16 cellular contexts compared by ENCODE assay signal in the genomic region with DNA sequence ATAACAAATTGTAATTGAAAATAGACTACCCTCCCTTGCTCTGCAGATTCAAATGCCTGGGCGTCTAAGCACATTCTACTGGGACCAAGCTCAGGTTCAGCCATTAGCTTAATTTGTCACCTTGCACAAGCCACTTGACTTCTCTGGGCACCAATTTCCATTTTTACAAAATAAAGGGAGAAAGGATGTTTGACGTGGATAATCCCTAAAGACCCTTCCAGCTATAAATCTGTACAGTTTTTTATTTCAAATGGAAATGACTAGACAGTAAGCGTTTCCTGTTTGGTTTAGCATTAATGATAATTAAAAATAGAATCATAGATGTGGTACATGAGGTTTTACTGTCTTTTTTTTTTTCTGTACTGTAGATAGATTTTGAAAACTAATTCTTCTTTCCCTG.
A peak's percentile ranks its signal among the peaks of the same experiment; 100 is the strongest.
DNase-seq lines count a peak whose midpoint lies in the region; TF ChIP-seq lines count a peak whose summit lies in the region.
"Had no signal": no experiment of that assay in that cellular context is flagged by ENCODE, and none has a peak within 500 bp of the region (broad histone marks: within the 10 kb centered on the region; RNA-seq: fewer than 3 reads in every experiment).

No MANE protein-coding gene starts in this region.

- no peaks in the 10 kb centered on the region for H3K27me3 ChIP-seq in BLaER1
- no peaks in the 10 kb centered on the region for H3K27me3 ChIP-seq in HAP-1 (ENCODE audit: low read depth)

- POLR2A ChIA-PET in activated CD4-positive, alpha-beta memory T cell treated with anti-CD3 and anti-CD28 coated beads, Interleukin-2, amount 10 ng/mL, durations not matched to agents 7 days and 5 days (lab: Charles Lee): no interaction called here

- no peaks in the 10 kb centered on the region for H3K36me3 Mint-ChIP-seq in nephron (ENCODE audit: low read depth)
- H3K36me3 Mint-ChIP-seq in activated CD4-positive, alpha-beta memory T cell treated with anti-CD3 and anti-CD28 coated beads, Interleukin-2, amount 10 ng/mL, durations not matched to agents 7 days and 5 days (ENCODE audit: low read depth): no peaks in the 10 kb centered on the region
- H3K36me3 Mint-ChIP-seq: CD4-positive, alpha-beta memory T cell had no signal

- H3K4me3 ChIP-seq in BLaER1 (no peak overlapping the region), HAP-1 (no peak overlapping the region)

- H3K27ac ChIP-seq in BLaER1: no peak overlapping the region

- peak; percentile 9 to 69 for DNase-seq in HAP-1 (ENCODE audit: low spot score in 2 of 2)
- DNase-seq in activated CD4-positive, alpha-beta memory T cell treated with anti-CD3 and anti-CD28 coated beads, Interleukin-2, amount 10 ng/mL, durations not matched to agents 7 days and 5 days: no peak
- no peak for DNase-seq in Kasumi-1 (lab: John Stamatoyannopoulos, UW)
- no peak for DNase-seq in stimulated activated CD4-positive, alpha-beta T cell treated with anti-CD3 and anti-CD28 coated beads, Interleukin-4, amount 100 ng/mL, for 1 hour
- DNase-seq: C1 segment of cervical spinal cord; Calu3; CD4-positive, alpha-beta memory T cell; COR-L47; DMS53; DMS79 treated with DMSO at 0.1 percent for 48 hours; GF-D8; GOT3; HCEC 1CT had no signal

- H3K4me1 ChIP-seq in BLaER1: peaks cover 44% of the 10 kb centered on the region
- H3K4me1 ChIP-seq in HAP-1: 0 out of 2 replicates have a peak, but pooled peaks cover 3% of the 10 kb centered on the region

- CTCF ChIA-PET in activated CD4-positive, alpha-beta memory T cell treated with anti-CD3 and anti-CD28 coated beads, Interleukin-2, amount 10 ng/mL, durations not matched to agents 7 days and 5 days (lab: Charles Lee): no interaction called here

- H3K4me1 Mint-ChIP-seq in nephron: no peaks in the 10 kb centered on the region
- H3K4me1 Mint-ChIP-seq in activated CD4-positive, alpha-beta memory T cell treated with anti-CD3 and anti-CD28 coated beads, Interleukin-2, amount 10 ng/mL, durations not matched to agents 7 days and 5 days: no peaks in the 10 kb centered on the region
- H3K4me1 Mint-ChIP-seq: B cell; CD4-positive, alpha-beta memory T cell had no signal

- no peak overlapping the region for H3K4me3 Mint-ChIP-seq in nephron
- H3K4me3 Mint-ChIP-seq in activated CD4-positive, alpha-beta memory T cell treated with anti-CD3 and anti-CD28 coated beads, Interleukin-2, amount 10 ng/mL, durations not matched to agents 7 days and 5 days: no peak overlapping the region
- H3K4me3 Mint-ChIP-seq: B cell; CD4-positive, alpha-beta memory T cell had no signal

- H3K9me3 Mint-ChIP-seq in nephron: no peaks in the 10 kb centered on the region
- H3K9me3 Mint-ChIP-seq in activated CD4-positive, alpha-beta memory T cell treated with anti-CD3 and anti-CD28 coated beads, Interleukin-2, amount 10 ng/mL, durations not matched to agents 7 days and 5 days: peaks cover 18% of the 10 kb centered on the region

- peak overlapping the region; percentile 67 for H3K4me2 ChIP-seq in BLaER1

- H3K9ac ChIP-seq in BLaER1: no peak overlapping the region

- no peak for TF ChIP-seq CTCF in nephron (IDR thresholded peaks at IDR 0.05; ENCODE audit: unreplicated experiment in 3 of 3)

- in situ Hi-C loops in HAP-1 (cut with MboI; ENCODE audit: low sequenced_read_pairs): no loop called here

- H3K27ac Mint-ChIP-seq in nephron: peak overlapping the region in 2 of 3 experiments; percentile 12 to 18
- no peak overlapping the region for H3K27ac Mint-ChIP-seq in activated CD4-positive, alpha-beta memory T cell treated with anti-CD3 and anti-CD28 coated beads, Interleukin-2, amount 10 ng/mL, durations not matched to agents 7 days and 5 days
- H3K27ac Mint-ChIP-seq: B cell; CD4-positive, alpha-beta memory T cell had no signal

- H3K36me3 ChIP-seq in BLaER1: no peaks in the 10 kb centered on the region
- no peaks in the 10 kb centered on the region for H3K36me3 ChIP-seq in HAP-1 (replicated peaks)

- no peaks in the 10 kb centered on the region for H3K27me3 Mint-ChIP-seq in nephron (ENCODE audit: low read depth)
- no peaks in the 10 kb centered on the region for H3K27me3 Mint-ChIP-seq in activated CD4-positive, alpha-beta memory T cell treated with anti-CD3 and anti-CD28 coated beads, Interleukin-2, amount 10 ng/mL, durations not matched to agents 7 days and 5 days
- H3K27me3 Mint-ChIP-seq: B cell; CD4-positive, alpha-beta memory T cell had no signal

- H4K20me1 ChIP-seq in BLaER1: no peaks in the 10 kb centered on the region

- H3K9me3 ChIP-seq in BLaER1: no peaks in the 10 kb centered on the region
- no peaks in the 10 kb centered on the region for H3K9me3 ChIP-seq in HAP-1

Comparison
In these comparisons a context has a peak if more than half of its experiments do, and no peak if none do; other contexts are left out.
1. DNase-seq: peak in HAP-1 (2 of 2); none in activated CD4-positive, alpha-beta memory T cell treated with anti-CD3 and anti-CD28 coated beads, Interleukin-2, amount 10 ng/mL, durations not matched to agents 7 days and 5 days (single experiment), Kasumi-1 (0 of 2) and stimulated activated CD4-positive, alpha-beta T cell treated with anti-CD3 and anti-CD28 coated beads, Interleukin-4, amount 100 ng/mL, for 1 hour (single experiment).